Comparison of ENCODE assay signal across 18 cellular contexts in the genomic region with DNA sequence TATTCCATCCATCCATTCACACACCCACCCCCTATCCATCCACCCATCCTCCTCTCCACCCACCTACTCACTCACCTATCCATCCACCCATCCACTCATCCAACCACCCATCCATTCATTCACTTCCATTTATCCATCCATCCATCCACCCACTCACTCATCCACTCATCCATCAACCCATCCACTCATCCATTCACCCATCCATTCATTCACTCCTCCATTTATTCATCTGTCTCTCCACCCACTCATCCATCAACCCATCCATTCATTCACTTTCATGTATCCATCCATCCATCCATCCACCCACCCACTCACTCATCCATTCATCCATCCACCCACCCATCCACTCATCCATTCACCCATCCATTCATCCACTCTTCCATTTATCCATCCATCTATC.
DNase-seq lines count a peak whose midpoint lies in the region; ATAC-seq, FAIRE-seq and TF ChIP-seq lines count a peak whose summit lies in the region.
"Had no signal": no experiment of that assay in that cellular context is flagged by ENCODE, and none has a peak within 500 bp of the region (broad histone marks: within the 10 kb centered on the region; RNA-seq: fewer than 3 reads in every experiment).

No MANE protein-coding gene starts in this region.

- intact Hi-C loops in IMR-90 (cut with micrococcal nuclease), result no loop called here
- intact Hi-C loops in GM12878 (cut with micrococcal nuclease; ENCODE audit: unreplicated experiment), result no loop called here

- H4K20me1 ChIP-seq in IMR-90 (ENCODE audit: insufficient read depth, low read length) (no peaks in the 10 kb centered on the region), GM12878 (ENCODE audit: control insufficient read depth, insufficient read depth) (no peaks in the 10 kb centered on the region), H1 (replicated peaks in 1 of 2; ENCODE audit: control insufficient read depth in 1 of 2, insufficient read depth in 2 of 2, low read length in 2 of 2) (peaks cover 0 to 3% of the 10 kb centered on the region in 2 experiments)

- no peak overlapping the region for H3K56ac ChIP-seq in IMR-90 (ENCODE audit: extremely low read depth, insufficient read depth, low read length)
- peak overlapping the region; percentile 33 for H3K56ac ChIP-seq in H1 (replicated peaks; ENCODE audit: insufficient read length, low read depth, low read length)

- no peaks in the 10 kb centered on the region for H3K9me3 ChIP-seq in IMR-90 (ENCODE audit: control insufficient read depth, insufficient read depth, low read length)
- no peaks in the 10 kb centered on the region for H3K9me3 ChIP-seq in GM12878 (replicated peaks; ENCODE audit: control insufficient read depth, insufficient read depth, low read length)
- H3K9me3 ChIP-seq in H1 (ENCODE audit: insufficient read depth in 2 of 2, low read depth in 1 of 2, low read length in 1 of 2), result no peaks in the 10 kb centered on the region
- H3K9me3 ChIP-seq: Caco-2, HAP-1 had no signal

- H3K4ac ChIP-seq in IMR-90 (ENCODE audit: low read depth, low read length), result no peak overlapping the region
- no peak overlapping the region for H3K4ac ChIP-seq in H1 (replicated peaks; ENCODE audit: insufficient read length, low read depth, low read length)

- H3K14ac ChIP-seq in IMR-90 (replicated peaks; ENCODE audit: low read depth, low read length) (no peak overlapping the region), H1 (ENCODE audit: insufficient read length) (no peak overlapping the region)

- H3K9me1 ChIP-seq in IMR-90 (ENCODE audit: insufficient read depth, low read length), result no peaks in the 10 kb centered on the region

- no TSS peak for BruUV-seq in IMR-90 (replicated peaks; lab: Mats Ljungman, UMichigan)
- no TSS peak for BruUV-seq in GM12878 (replicated peaks; lab: Mats Ljungman, UMichigan)

- no peak overlapping the region for H2BK15ac ChIP-seq in IMR-90 (ENCODE audit: low read depth, low read length)
- no peak overlapping the region for H2BK15ac ChIP-seq in H1 (ENCODE audit: low read length)

- H4K5ac ChIP-seq in IMR-90 (ENCODE audit: low read depth, low read length) (no peak overlapping the region), H1 (ENCODE audit: insufficient read length, low read depth, low read length) (no peak overlapping the region)

- ATAC-seq in IMR-90 (ENCODE audit: low read depth), result no peak
- no peak for ATAC-seq in GM12878
- ATAC-seq: GM23338 had no signal

- CTCF ChIA-PET in IMR-90 (lab: Yijun Ruan, JAX), result no interaction called here
- CTCF ChIA-PET in GM12878 (lab: Yijun Ruan, JAX), result no interaction called here
- CTCF ChIA-PET in H1 (lab: Charles Lee; ENCODE audit: partially characterized antibody), result no interaction called here

- DNase-seq in IMR-90, result no peak
- no peak for DNase-seq in GM12878 (ENCODE audit: low read depth, low spot score)
- no peak for DNase-seq in H1 (ENCODE audit: low read depth in 1 of 2, low spot score in 2 of 2)
- no peak for DNase-seq in D721Med (ENCODE audit: insufficient read length, low spot score)
- no peak for DNase-seq in T-helper 2 cell
- no peak for DNase-seq in cortex of kidney (lab: John Stamatoyannopoulos, UW)
- DNase-seq: C1 segment of cervical spinal cord; Caco-2; CD4-positive, alpha-beta memory T cell; DMS 273 treated with DMSO at 0.1 percent for 48 hours; DMS79; EL; GDM1 had no signal

- POLR2A ChIA-PET in IMR-90 (lab: Charles Lee; ENCODE audit: unreplicated experiment), result no interaction called here
- POLR2A ChIA-PET in GM12878 (lab: Charles Lee), result no interaction called here
- POLR2A ChIA-PET in H1 (lab: Charles Lee; ENCODE audit: partially characterized antibody), result no interaction called here

- TF ChIP-seq POLR2A in IMR-90 (IDR thresholded peaks at IDR 0.05; ENCODE audit: low read depth, low read length) (no peak), GM12878 (IDR thresholded peaks at IDR 0.05; ENCODE audit: low read depth, low read length) (no peak), H1 (IDR thresholded peaks at IDR 0.05; ENCODE audit: control extremely low read depth in 1 of 2, low read depth in 2 of 2, low read length in 2 of 2) (no peak)

- H4K91ac ChIP-seq in IMR-90 (ENCODE audit: insufficient read depth, low read depth, low read length) (no peak overlapping the region), H1 (replicated peaks; ENCODE audit: insufficient read length, low read length) (no peak overlapping the region)

- no peak for TF ChIP-seq CTCF in IMR-90 (conservative IDR thresholded peaks at IDR 0.05; ENCODE audit: low read depth, low read length)
- no peak for TF ChIP-seq CTCF in GM12878 (IDR thresholded peaks at IDR 0.05 in 2 of 3, conservative IDR thresholded peaks at IDR 0.05 in 1 of 3; ENCODE audit: control insufficient read depth in 2 of 3, extremely low read depth in 1 of 3, insufficient read depth in 1 of 3, low read depth in 3 of 3, low read length in 3 of 3)
- no peak for TF ChIP-seq CTCF in H1 (IDR thresholded peaks at IDR 0.05; ENCODE audit: control extremely low read depth in 1 of 3, insufficient read depth in 1 of 3, low read depth in 1 of 3, low read length in 3 of 3)
- no peak for TF ChIP-seq CTCF in D721Med (IDR thresholded peaks at IDR 0.05; ENCODE audit: insufficient read depth, missing control alignments)

- H2BK20ac ChIP-seq in IMR-90 (ENCODE audit: low read depth, low read length) (no peak overlapping the region), H1 (ENCODE audit: low read length) (no peak overlapping the region)

- H3K27ac ChIP-seq in IMR-90 (ENCODE audit: insufficient read depth, low read length) (no peak overlapping the region), GM12878 (ENCODE audit: control insufficient read depth, insufficient read depth) (no peak overlapping the region), H1 (ENCODE audit: low read depth, low read length) (no peak overlapping the region)

- H3K79me1 ChIP-seq in IMR-90 (ENCODE audit: low read depth in 1 of 2, low read length in 2 of 2), result no peaks in the 10 kb centered on the region
- no peaks in the 10 kb centered on the region for H3K79me1 ChIP-seq in H1 (ENCODE audit: low read depth, low read length)

- H3K18ac ChIP-seq in IMR-90 (ENCODE audit: low read depth, low read length), result no peak overlapping the region
- no peak overlapping the region for H3K18ac ChIP-seq in H1 (ENCODE audit: extremely low read depth, low read length)

- H3K79me2 ChIP-seq in GM12878 (ENCODE audit: control insufficient read depth, insufficient read depth, low read length), result no peaks in the 10 kb centered on the region
- H3K79me2 ChIP-seq in H1 (ENCODE audit: control insufficient read depth in 1 of 2, insufficient read depth in 2 of 2, low read length in 2 of 2), result no peaks in the 10 kb centered on the region

- H3K23me2 ChIP-seq in H1 (ENCODE audit: low read depth, low read length), result peaks cover 5% of the 10 kb centered on the region; the same call in 1 of the 2 replicates

- H3K27me3 ChIP-seq in IMR-90 (ENCODE audit: control insufficient read depth, insufficient read depth, low read length) (peaks cover 68% of the 10 kb centered on the region), GM12878 (replicated peaks in 1 of 2; ENCODE audit: control insufficient read depth in 2 of 2, insufficient read depth in 2 of 2, low read length in 1 of 2) (peaks cover 0 to 5% of the 10 kb centered on the region in 2 experiments; a peak in 2 of 4 replicates), H1 (replicated peaks in 1 of 4; ENCODE audit: control insufficient read depth in 3 of 4, extremely low read depth in 1 of 4, insufficient read depth in 3 of 4, low read length in 3 of 4) (no peaks in the 10 kb centered on the region; a peak in 3 of 7 replicates)

- H2AK9ac ChIP-seq in IMR-90 (replicated peaks; ENCODE audit: low read depth, low read length, poor library complexity), result no peak overlapping the region

- SMC1A ChIA-PET in GM12878 (lab: Charles Lee; ENCODE audit: uncharacterized antibody, unreplicated experiment), result no interaction called here

- in situ Hi-C loops in IMR-90 (cut with MboI; ENCODE audit: low sequenced_read_pairs), result no loop called here
- in situ Hi-C loops in GM12878 (cut with MboI), result no loop called here

- FAIRE-seq in GM12878 (lab: Jason Lieb, UNC), result no peak
- FAIRE-seq in H1 (lab: Jason Lieb, UNC), result no peak
- FAIRE-seq in D721Med (lab: Jason Lieb, UNC), result no peak
- FAIRE-seq: GM12891, GM18507, H54 had no signal

- no peak overlapping the region for H2BK120ac ChIP-seq in IMR-90 (ENCODE audit: low read depth, low read length)
- no peak overlapping the region for H2BK120ac ChIP-seq in H1 (replicated peaks; ENCODE audit: low read depth, low read length)

- H2BK5ac ChIP-seq in IMR-90 (ENCODE audit: low read depth, low read length, poor library complexity, severe bottlenecking) (peak overlapping the region; percentile 21), H1 (ENCODE audit: low read depth, low read length) (no peak overlapping the region)

- H3K23ac ChIP-seq in IMR-90 (ENCODE audit: low read depth, low read length) (no peak overlapping the region), H1 (ENCODE audit: insufficient read length) (no peak overlapping the region)

- no peak for TF ChIP-seq RAD21 in IMR-90 (IDR thresholded peaks at IDR 0.05; ENCODE audit: low read length)
- no peak for TF ChIP-seq RAD21 in GM12878 (IDR thresholded peaks at IDR 0.05; ENCODE audit: insufficient read depth, low read depth, low read length)
- TF ChIP-seq RAD21 in H1 (IDR thresholded peaks at IDR 0.05 in 1 of 2, conservative IDR thresholded peaks at IDR 0.05 in 1 of 2; ENCODE audit: low read depth in 2 of 2, low read length in 2 of 2), result no peak

- dilution Hi-C loops in IMR-90 (cut with HindIII; ENCODE audit: low sequenced_read_pairs, unreplicated experiment), result no loop called here

- H4K8ac ChIP-seq in IMR-90 (ENCODE audit: low read depth in 2 of 2, low read length in 2 of 2) (no peak overlapping the region), H1 (ENCODE audit: extremely low read depth, insufficient read depth, low read length) (no peak overlapping the region)

- no peaks in the 10 kb centered on the region for H3K4me1 ChIP-seq in IMR-90 (ENCODE audit: control insufficient read depth, insufficient read depth, low read length)
- no peaks in the 10 kb centered on the region for H3K4me1 ChIP-seq in GM12878 (ENCODE audit: control insufficient read depth, insufficient read depth, low read length)
- H3K4me1 ChIP-seq in H1 (replicated peaks in 1 of 4; ENCODE audit: control insufficient read depth in 3 of 4, insufficient read depth in 4 of 4, low read length in 3 of 4), result no peaks in the 10 kb centered on the region; a peak in 1 of 7 replicates
- H3K4me1 ChIP-seq: Caco-2, HAP-1 had no signal

- H3K36me3 ChIP-seq in IMR-90 (ENCODE audit: control insufficient read depth, insufficient read depth, low read length) (no peaks in the 10 kb centered on the region), GM12878 (ENCODE audit: control insufficient read depth in 2 of 2, insufficient read depth in 2 of 2, low read length in 1 of 2) (no peaks in the 10 kb centered on the region), H1 (ENCODE audit: control insufficient read depth in 2 of 4, insufficient read depth in 4 of 4, low read length in 3 of 4) (no peaks in the 10 kb centered on the region)
- H3K36me3 ChIP-seq: HAP-1 had no signal

- RAD21 ChIA-PET in GM12878 (lab: Charles Lee; ENCODE audit: unreplicated experiment), result no interaction called here

- H3K4me3 ChIP-seq in IMR-90 (ENCODE audit: insufficient read depth, low read depth, low read length) (no peak overlapping the region), GM12878 (no peak overlapping the region), H1 (ENCODE audit: extremely low read depth in 1 of 4, insufficient read depth in 2 of 4, low read depth in 3 of 4, low read length in 4 of 4) (no peak overlapping the region)
- H3K4me3 ChIP-seq: GM23338, HAP-1 had no signal

- no peak overlapping the region for H3K4me2 ChIP-seq in IMR-90 (ENCODE audit: low read depth, low read length)
- H3K4me2 ChIP-seq in GM12878 (ENCODE audit: control insufficient read depth, insufficient read depth), result no peak overlapping the region
- H3K4me2 ChIP-seq in H1 (ENCODE audit: insufficient read depth in 1 of 2, low read depth in 2 of 2, low read length in 2 of 2), result no peak overlapping the region
- H3K4me2 ChIP-seq: GM23338 had no signal

- H3K9ac ChIP-seq in IMR-90 (ENCODE audit: low read depth, low read length) (no peak overlapping the region), GM12878 (ENCODE audit: control insufficient read depth, insufficient read depth, low read length) (no peak overlapping the region), H1 (replicated peaks in 1 of 4; ENCODE audit: extremely low read depth in 1 of 4, low read depth in 3 of 4, low read length in 3 of 4) (no peak overlapping the region)

- H2AFZ ChIP-seq in IMR-90 (replicated peaks; ENCODE audit: low read length, poor library complexity) (no peak overlapping the region), GM12878 (ENCODE audit: control insufficient read depth, low read depth, low read length) (no peak overlapping the region), H1 (ENCODE audit: low read length) (no peak overlapping the region)
- H2AFZ ChIP-seq: GM23338 had no signal

- H2AK5ac ChIP-seq in IMR-90 (ENCODE audit: low read depth, low read length) (no peak overlapping the region), H1 (ENCODE audit: low read depth, low read length) (no peak overlapping the region)

- no peak for TF ChIP-seq EP300 in GM12878 (IDR thresholded peaks at IDR 0.05; ENCODE audit: borderline replicate concordance in 1 of 2, control insufficient read depth in 1 of 2, low read depth in 2 of 2, low read length in 2 of 2)
- no peak for TF ChIP-seq EP300 in H1 (IDR thresholded peaks at IDR 0.05; ENCODE audit: borderline replicate concordance in 1 of 2, low read depth in 2 of 2, low read length in 2 of 2)

- no peak overlapping the region for H2BK12ac ChIP-seq in H1 (ENCODE audit: low read depth, low read length)
